Comparison of ENCODE assay signal across 8 cellular contexts in genomic region chr19:42176990-42177685, GRCh38. TPM values are rescaled to one million over a fixed set of nuclear protein-coding genes. Genes with fewer than 3 reads are reported as not detected.
A peak's percentile ranks its signal among the peaks of the same experiment; 100 is the strongest.
DNase-seq lines count a peak whose midpoint lies in the region; ATAC-seq and TF ChIP-seq lines count a peak whose summit lies in the region.

No MANE protein-coding gene starts in this region.

- H3K4me3 ChIP-seq in AG10803 (ENCODE audit: low read length), result peak overlapping the region; percentile 60

- DNase-seq in AG10803 (ENCODE audit: low read depth) (peak; percentile 73), H4 (ENCODE audit: low spot score) (peak; percentile 58), NCI-H2227 (lab: John Stamatoyannopoulos, UW; ENCODE audit: unreplicated experiment) (peak; percentile 100), cerebellar cortex (ENCODE audit: low spot score) (peak; percentile 80), kidney tubule cell (ENCODE audit: low spot score) (peak; percentile 63)
- peak; percentile 66 for DNase-seq in activated CD4-positive, alpha-beta T cell treated with anti-CD3 and anti-CD28 coated beads for 1 hour
- DNase-seq in stimulated activated CD4-positive, alpha-beta T cell treated with anti-CD3 and anti-CD28 coated beads, Interleukin-1b, Interleukin-23, amount 100 ng/mL, for 1 hour (ENCODE audit: low read depth in 2 of 2), result peak; percentile 34 to 55

- TF ChIP-seq CTCF in AG10803 (conservative IDR thresholded peaks at IDR 0.05; ENCODE audit: low read length), result peak; percentile 35

- no peak for ATAC-seq in GM21717 (IDR thresholded peaks at IDR 0.05; ENCODE audit: unreplicated experiment)

RNA-seq across cellular contexts. Expression of gene DEDD2, which starts 40.3 kb away (rescaled TPM):
- 10.4 and 14.8 TPM in 2 replicates for total RNA-seq in H4 (2014; rRNA removed; shearing (Covaris generic))

RNA-seq across cellular contexts. Expression of gene ZNF526, which starts 43.0 kb away (rescaled TPM):
- 4.1 and 5.5 TPM in 2 replicates for total RNA-seq in H4 (2014; rRNA removed; shearing (Covaris generic))

RNA-seq across cellular contexts. Expression of gene POU2F2, which starts 44.9 kb away (rescaled TPM):
- 0.02 TPM in 1 of 2 replicates, not detected in the other for total RNA-seq in H4 (2014; rRNA removed; shearing (Covaris generic))

Comparison
In these comparisons a context has a peak if more than half of its experiments do, and no peak if none do; other contexts are left out.
1. DNase-seq: peak in every context shown above with its lines; median percentile 100 in NCI-H2227; 80 in cerebellar cortex; 73 in AG10803; 66 in activated CD4-positive, alpha-beta T cell treated with anti-CD3 and anti-CD28 coated beads for 1 hour; 63 in kidney tubule cell; 58 in H4; 44 in stimulated activated CD4-positive, alpha-beta T cell treated with anti-CD3 and anti-CD28 coated beads, Interleukin-1b, Interleukin-23, amount 100 ng/mL, for 1 hour.